In the genomic region with DNA sequence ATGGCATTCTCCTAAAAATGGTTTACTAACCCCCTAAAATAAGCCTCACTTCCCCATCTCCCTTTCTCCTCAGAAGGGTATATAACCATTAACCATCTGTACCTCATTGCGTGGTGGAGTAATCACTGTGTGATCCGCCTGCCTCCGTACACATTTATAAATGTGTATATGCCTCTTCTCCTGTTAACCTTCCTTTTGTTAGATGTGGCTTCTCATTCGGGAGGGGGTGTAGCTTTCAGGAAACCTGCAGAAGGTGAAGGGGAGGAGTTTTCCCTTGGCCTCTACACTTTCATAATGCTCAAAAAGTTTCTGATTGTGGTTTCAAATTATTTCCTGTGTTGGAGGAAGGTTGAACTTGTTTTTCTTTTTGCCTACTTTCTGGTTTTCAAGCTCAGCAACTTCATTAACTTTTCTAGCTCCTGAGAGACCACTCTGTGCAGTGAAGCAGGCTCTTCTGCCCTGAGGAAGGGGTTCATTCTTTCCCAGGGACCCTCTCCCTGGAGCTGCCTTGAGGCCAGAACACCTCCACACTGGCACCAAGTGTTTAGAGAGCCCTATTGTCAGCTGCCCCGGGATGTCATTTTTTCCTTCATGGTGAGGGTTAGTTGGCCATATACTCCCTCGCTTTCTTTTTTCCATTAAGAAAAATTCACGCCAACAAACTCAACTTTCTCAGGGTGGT, we compare ENCODE assay signal across 13 cellular contexts. TPM values are rescaled to one million over a fixed set of nuclear protein-coding genes. Genes with fewer than 3 reads are reported as not detected.
A peak's percentile ranks its signal among the peaks of the same experiment; 100 is the strongest.
DNase-seq lines count a peak whose midpoint lies in the region; ATAC-seq and TF ChIP-seq lines count a peak whose summit lies in the region.
"Had no signal": no experiment of that assay in that cellular context is flagged by ENCODE, and none has a peak within 500 bp of the region (broad histone marks: within the 10 kb centered on the region; RNA-seq: fewer than 3 reads in every experiment).

No MANE protein-coding gene starts in this region.

- DNase-seq in activated CD4-positive, CD25-positive, alpha-beta regulatory T cell treated with anti-CD3 and anti-CD28 coated beads, Interleukin-2, amount 50 U/mL, for 16 hours (ENCODE audit: low read depth, low spot score), result peak; percentile 25
- DNase-seq in activated CD4-positive, CD25-positive, alpha-beta regulatory T cell treated with anti-CD3 and anti-CD28 coated beads, Interleukin-2, amount 50 U/mL, for 72 hours, result no peak
- peak; percentile 71 for DNase-seq in activated CD8-positive, alpha-beta T cell treated with anti-CD3 and anti-CD28 coated beads, Interleukin-2, amount 10 ng/mL, durations not matched to agents 7 days and 5 days
- peak; percentile 84 for DNase-seq in central memory CD4-positive, alpha-beta T cell
- DNase-seq in stimulated activated naive CD4-positive, alpha-beta T cell (lab: John Stamatoyannopoulos, UW), result peak; percentile 27 to 87 (median 68)
- no peak for DNase-seq in vagina (ENCODE audit: extremely low spot score in 2 of 2)
- no peak for DNase-seq in NCI-H510A treated with DMSO at 0.1 percent for 48 hours (lab: John Stamatoyannopoulos, UW)
- DNase-seq: Kasumi-1, NCI-H345, SHP77 treated with DMSO at 0.1 percent for 48 hours, sigmoid colon had no signal

- H3K27ac Mint-ChIP-seq in activated CD8-positive, alpha-beta T cell treated with anti-CD3 and anti-CD28 coated beads, Interleukin-2, amount 10 ng/mL, durations not matched to agents 7 days and 5 days, result peak overlapping the region; percentile 90

- H3K9me3 ChIP-seq in vagina, result no peaks in the 10 kb centered on the region
- H3K9me3 ChIP-seq: sigmoid colon had no signal

- H3K27me3 Mint-ChIP-seq in activated CD8-positive, alpha-beta T cell treated with anti-CD3 and anti-CD28 coated beads, Interleukin-2, amount 10 ng/mL, durations not matched to agents 7 days and 5 days (ENCODE audit: low read depth), result no peaks in the 10 kb centered on the region

- TF ChIP-seq CTCF in vagina (IDR thresholded peaks at IDR 0.05), result no peak

- ATAC-seq in activated CD8-positive, alpha-beta T cell treated with anti-CD3 and anti-CD28 coated beads, Interleukin-2, amount 10 ng/mL, durations not matched to agents 7 days and 5 days, result peak; percentile 86
- ATAC-seq in HG03520 (IDR thresholded peaks at IDR 0.05; ENCODE audit: unreplicated experiment), result no peak

- H3K27me3 ChIP-seq in vagina, result no peaks in the 10 kb centered on the region
- H3K27me3 ChIP-seq: sigmoid colon had no signal

- intact Hi-C loops in vagina (cut with DNase I), result no loop called here

- no peaks in the 10 kb centered on the region for H3K9me3 Mint-ChIP-seq in activated CD8-positive, alpha-beta T cell treated with anti-CD3 and anti-CD28 coated beads, Interleukin-2, amount 10 ng/mL, durations not matched to agents 7 days and 5 days (ENCODE audit: insufficient read depth)

- POLR2A ChIA-PET in activated CD8-positive, alpha-beta T cell treated with anti-CD3 and anti-CD28 coated beads, Interleukin-2, amount 10 ng/mL, durations not matched to agents 7 days and 5 days (lab: Charles Lee), result interaction anchor here (0.6 to 1.5 kb wide), 7 partner anchors 10 to 1394 kb away, joined by 3 to 7 read pairs (median 4); no protein-coding TSS in a partner anchor

- no peaks in the 10 kb centered on the region for H3K4me1 ChIP-seq in vagina

- H3K4me1 Mint-ChIP-seq in activated CD8-positive, alpha-beta T cell treated with anti-CD3 and anti-CD28 coated beads, Interleukin-2, amount 10 ng/mL, durations not matched to agents 7 days and 5 days (ENCODE audit: low read depth), result peaks cover 55% of the 10 kb centered on the region

- peaks cover 12% of the 10 kb centered on the region for H3K36me3 Mint-ChIP-seq in activated CD8-positive, alpha-beta T cell treated with anti-CD3 and anti-CD28 coated beads, Interleukin-2, amount 10 ng/mL, durations not matched to agents 7 days and 5 days (ENCODE audit: low read depth)

- CTCF ChIA-PET in activated CD8-positive, alpha-beta T cell treated with anti-CD3 and anti-CD28 coated beads, Interleukin-2, amount 10 ng/mL, durations not matched to agents 7 days and 5 days (lab: Charles Lee), result interaction anchor here (0.7 to 2.6 kb wide), 9 partner anchors 9 to 251 kb away, joined by 3 to 13 read pairs (median 3); no protein-coding TSS in a partner anchor

- no peaks in the 10 kb centered on the region for H3K36me3 ChIP-seq in vagina
- H3K36me3 ChIP-seq: sigmoid colon had no signal

- no peak for TF ChIP-seq POLR2A in vagina (IDR thresholded peaks at IDR 0.05)

- H3K4me3 Mint-ChIP-seq in activated CD8-positive, alpha-beta T cell treated with anti-CD3 and anti-CD28 coated beads, Interleukin-2, amount 10 ng/mL, durations not matched to agents 7 days and 5 days, result peak overlapping the region; percentile 73

- H3K27ac ChIP-seq in vagina, result no peak overlapping the region
- H3K27ac ChIP-seq: 22Rv1, sigmoid colon had no signal

- no peak overlapping the region for H3K4me3 ChIP-seq in vagina
- H3K4me3 ChIP-seq: sigmoid colon had no signal

RNA-seq across cellular contexts. Expression of a gene that starts 46.9 kb away (rescaled TPM):
- total RNA-seq in activated CD8-positive, alpha-beta T cell treated with anti-CD3 and anti-CD28 coated beads, Interleukin-2, amount 10 ng/mL, durations not matched to agents 7 days and 5 days, result 10 to 100 TPM; 10.0 to 11.6 TPM
- total RNA-seq in vagina, result 8.8 TPM

Comparison
In these comparisons a context has a peak if more than half of its experiments do, and no peak if none do; other contexts are left out.
1. DNase-seq: peak in activated CD4-positive, CD25-positive, alpha-beta regulatory T cell treated with anti-CD3 and anti-CD28 coated beads, Interleukin-2, amount 50 U/mL, for 16 hours (single experiment), activated CD8-positive, alpha-beta T cell treated with anti-CD3 and anti-CD28 coated beads, Interleukin-2, amount 10 ng/mL, durations not matched to agents 7 days and 5 days (single experiment), central memory CD4-positive, alpha-beta T cell (single experiment) and stimulated activated naive CD4-positive, alpha-beta T cell (6 of 6); none in activated CD4-positive, CD25-positive, alpha-beta regulatory T cell treated with anti-CD3 and anti-CD28 coated beads, Interleukin-2, amount 50 U/mL, for 72 hours (single experiment), vagina (0 of 2) and NCI-H510A treated with DMSO at 0.1 percent for 48 hours (single experiment).